18 cellular contexts compared by ENCODE assay signal in genomic region chr5:169263591-169263990, GRCh38. TPM values are rescaled to one million over a fixed set of nuclear protein-coding genes. Genes with fewer than 3 reads are reported as not detected.
A peak's percentile ranks its signal among the peaks of the same experiment; 100 is the strongest.
DNase-seq lines count a peak whose midpoint lies in the region; ATAC-seq and TF ChIP-seq lines count a peak whose summit lies in the region.
"Had no signal": no experiment of that assay in that cellular context is flagged by ENCODE, and none has a peak within 500 bp of the region (broad histone marks: within the 10 kb centered on the region; RNA-seq: fewer than 3 reads in every experiment).

No MANE protein-coding gene starts in this region.

- no peak for ATAC-seq in stimulated activated naive B cell treated with anti-CD40 and anti-IgM and Interleukin-4, amounts not matched to agents 10 μg/mL and 1 μg/mL and 100 μg/mL, for 72 hours (replicated peaks)

- H3K27me3 Mint-ChIP-seq in mesothelial cell of epicardium (ENCODE audit: low read depth), result peaks cover 6% of the 10 kb centered on the region
- H3K27me3 Mint-ChIP-seq in stimulated activated naive B cell treated with anti-CD40 and anti-IgM and Interleukin-4, amounts not matched to agents 10 μg/mL and 1 μg/mL and 100 μg/mL, for 72 hours, result peaks cover 0 to 11% of the 10 kb centered on the region in 2 donors

- H3K36me3 Mint-ChIP-seq in mesothelial cell of epicardium, result peaks cover 2% of the 10 kb centered on the region
- no peaks in the 10 kb centered on the region for H3K36me3 Mint-ChIP-seq in stimulated activated naive B cell treated with anti-CD40 and anti-IgM and Interleukin-4, amounts not matched to agents 10 μg/mL and 1 μg/mL and 100 μg/mL, for 72 hours

- 61% methylated on average over 7 of the region's 7 CpGs for WGBS in suprapubic skin

- no peak overlapping the region for H3K27ac ChIP-seq in BLaER1
- H3K27ac ChIP-seq in suprapubic skin, result no peak overlapping the region
- no peak overlapping the region for H3K27ac ChIP-seq in RWPE1
- H3K27ac ChIP-seq: C4-2B had no signal

- no peak for TF ChIP-seq EP300 in suprapubic skin (IDR thresholded peaks at IDR 0.05)

- H3K36me3 ChIP-seq in BLaER1 (no peaks in the 10 kb centered on the region), suprapubic skin (no peaks in the 10 kb centered on the region)

- H3K27ac Mint-ChIP-seq in mesothelial cell of epicardium, result peak overlapping the region; percentile 22
- no peak overlapping the region for H3K27ac Mint-ChIP-seq in stimulated activated naive B cell treated with anti-CD40 and anti-IgM and Interleukin-4, amounts not matched to agents 10 μg/mL and 1 μg/mL and 100 μg/mL, for 72 hours
- H3K27ac Mint-ChIP-seq: B cell; CD4-positive, alpha-beta T cell; H9 had no signal

- CTCF ChIA-PET in RWPE1 (lab: Yijun Ruan, JAX), result no interaction called here

- POLR2A ChIA-PET in RWPE1 (lab: Yijun Ruan, JAX; ENCODE audit: low non-redundant PET), result no interaction called here

- no peaks in the 10 kb centered on the region for H3K9me3 Mint-ChIP-seq in mesothelial cell of epicardium
- no peaks in the 10 kb centered on the region for H3K9me3 Mint-ChIP-seq in stimulated activated naive B cell treated with anti-CD40 and anti-IgM and Interleukin-4, amounts not matched to agents 10 μg/mL and 1 μg/mL and 100 μg/mL, for 72 hours
- H3K9me3 Mint-ChIP-seq: H9 had no signal

- H3K4me2 ChIP-seq in BLaER1, result peak overlapping the region; percentile 16; the same call in 1 of the 2 replicates

- H3K27me3 ChIP-seq in BLaER1, result no peaks in the 10 kb centered on the region
- no peaks in the 10 kb centered on the region for H3K27me3 ChIP-seq in suprapubic skin

- no peaks in the 10 kb centered on the region for H4K20me1 ChIP-seq in BLaER1

- DNase-seq in amniotic epithelial cell (ENCODE audit: low read depth) (peak; percentile 15), mesothelial cell of epicardium (ENCODE audit: low spot score in 2 of 2, unreplicated experiment in 2 of 2) (no peak), suprapubic skin (ENCODE audit: low spot score in 2 of 2) (no peak), RWPE1 (ENCODE audit: low spot score) (no peak)
- no peak for DNase-seq in stimulated activated naive B cell treated with anti-CD40 and anti-IgM and Interleukin-4, amounts not matched to agents 10 μg/mL and 1 μg/mL and 100 μg/mL, for 72 hours
- no peak for DNase-seq in activated T-cell treated with anti-CD3 and anti-CD28 coated beads, Interleukin-2, amount 50 U/mL, for 48 hours
- DNase-seq: 8988T; Caco-2; CD4-positive, alpha-beta T cell; DMS153; DMS79; GDM1; H9 had no signal

- no peak overlapping the region for H3K9ac ChIP-seq in BLaER1

- peaks cover 22% of the 10 kb centered on the region for H3K4me1 Mint-ChIP-seq in mesothelial cell of epicardium
- H3K4me1 Mint-ChIP-seq in stimulated activated naive B cell treated with anti-CD40 and anti-IgM and Interleukin-4, amounts not matched to agents 10 μg/mL and 1 μg/mL and 100 μg/mL, for 72 hours, result no peaks in the 10 kb centered on the region
- H3K4me1 Mint-ChIP-seq: B cell had no signal

- H3K4me3 ChIP-seq in BLaER1, result no peak overlapping the region
- no peak overlapping the region for H3K4me3 ChIP-seq in suprapubic skin

- H3K9me3 ChIP-seq in BLaER1 (no peaks in the 10 kb centered on the region), suprapubic skin (no peaks in the 10 kb centered on the region)

- H3K4me1 ChIP-seq in BLaER1, result peaks cover 13% of the 10 kb centered on the region
- peaks cover 6% of the 10 kb centered on the region for H3K4me1 ChIP-seq in suprapubic skin

- H3K4me3 Mint-ChIP-seq in mesothelial cell of epicardium, result no peak overlapping the region
- no peak overlapping the region for H3K4me3 Mint-ChIP-seq in stimulated activated naive B cell treated with anti-CD40 and anti-IgM and Interleukin-4, amounts not matched to agents 10 μg/mL and 1 μg/mL and 100 μg/mL, for 72 hours
- H3K4me3 Mint-ChIP-seq: B cell; CD4-positive, alpha-beta T cell; H9 had no signal

- TF ChIP-seq CTCF in mesothelial cell of epicardium (IDR thresholded peaks at IDR 0.05; ENCODE audit: unreplicated experiment), result no peak
- TF ChIP-seq CTCF in suprapubic skin (IDR thresholded peaks at IDR 0.05), result no peak
- no peak for TF ChIP-seq CTCF in RWPE1 (conservative IDR thresholded peaks at IDR 0.05; ENCODE audit: low read depth)

- no peak for TF ChIP-seq POLR2A in suprapubic skin (IDR thresholded peaks at IDR 0.05)

RNA-seq across cellular contexts. Expression of gene SLIT3, which starts 37.3 kb away (rescaled TPM):
- total RNA-seq in mesothelial cell of epicardium, result 64.1 to 65.1 TPM (median 64.3 TPM) in 3 replicates
- total RNA-seq in suprapubic skin, result 10 to 100 TPM; 10.8 to 30.8 (median 18.4) TPM
- total RNA-seq: A673; B cell; CD4-positive, alpha-beta T cell; HT-29 had no signal
